17 cellular contexts compared by ENCODE assay signal in genomic region chr1:87030740-87031400, GRCh38.
DNase-seq lines count a peak whose midpoint lies in the region; ATAC-seq and TF ChIP-seq lines count a peak whose summit lies in the region.
"Had no signal": no experiment of that assay in that cellular context is flagged by ENCODE, and none has a peak within 500 bp of the region (broad histone marks: within the 10 kb centered on the region; RNA-seq: fewer than 3 reads in every experiment).

No MANE protein-coding gene starts in this region.

- no peak overlapping the region for H2AFZ ChIP-seq in SU-DHL-6 (ENCODE audit: low read depth, low read length, severe bottlenecking)

- peak; percentile 87 for ATAC-seq in GM18861 (IDR thresholded peaks at IDR 0.05; ENCODE audit: unreplicated experiment)
- peak; percentile 86 for ATAC-seq in GM21447 (IDR thresholded peaks at IDR 0.05; ENCODE audit: unreplicated experiment)
- ATAC-seq in HG03039 (IDR thresholded peaks at IDR 0.05; ENCODE audit: unreplicated experiment) = peak; percentile 97
- ATAC-seq in aorta (ENCODE audit: low FRiP score) = no peak
- no peak for ATAC-seq in heart right ventricle
- ATAC-seq: foreskin keratinocyte had no signal

- 0 out of 2 replicates have a peak, but pooled peaks cover 3% of the 10 kb centered on the region for H3K36me3 ChIP-seq in SU-DHL-6 (ENCODE audit: low read length)
- H3K36me3 ChIP-seq in aorta (ENCODE audit: control insufficient read depth in 1 of 2, insufficient read depth in 2 of 2, low read length in 1 of 2) = no peaks in the 10 kb centered on the region
- no peaks in the 10 kb centered on the region for H3K36me3 ChIP-seq in heart right ventricle
- H3K36me3 ChIP-seq: BLaER1, neutrophil, WERI-Rb-1 had no signal

- H3K79me2 ChIP-seq in SU-DHL-6 (ENCODE audit: insufficient read depth, low read length) = peaks cover 99% of the 10 kb centered on the region

- H3K27ac ChIP-seq in SU-DHL-6 (ENCODE audit: low read depth, low read length) (peak overlapping the region; percentile 96), aorta (ENCODE audit: low read depth in 1 of 2, low read length in 2 of 2) (no peak overlapping the region), heart right ventricle (no peak overlapping the region)
- H3K27ac ChIP-seq: BLaER1, foreskin keratinocyte, neutrophil, WERI-Rb-1 had no signal

- no peaks in the 10 kb centered on the region for H3K36me3 Mint-ChIP-seq in immature natural killer cell

- intact Hi-C loops in aorta (cut with DNase I) = no loop called here
- intact Hi-C loops in heart right ventricle (cut with DNase I) = no loop called here
- intact Hi-C loops in head of caudate nucleus (cut with DNase I) = no loop called here

- no peak overlapping the region for H3K4me3 Mint-ChIP-seq in immature natural killer cell
- H3K4me3 Mint-ChIP-seq: stimulated activated naive CD8-positive, alpha-beta T cell treated with anti-CD3 and anti-CD28 coated beads, Interleukin-15, Interleukin-2, amounts not matched to agents 100 ng/mL and 50 ng/mL, for 24 hours had no signal

- peak overlapping the region; percentile 91 for H3K4me2 ChIP-seq in SU-DHL-6 (ENCODE audit: low read depth, low read length, poor library complexity, severe bottlenecking)
- H3K4me2 ChIP-seq: BLaER1 had no signal

- no peak overlapping the region for H3K27ac Mint-ChIP-seq in immature natural killer cell
- H3K27ac Mint-ChIP-seq: stimulated activated naive CD8-positive, alpha-beta T cell treated with anti-CD3 and anti-CD28 coated beads, Interleukin-15, Interleukin-2, amounts not matched to agents 100 ng/mL and 50 ng/mL, for 24 hours had no signal

- H3K27me3 Mint-ChIP-seq in immature natural killer cell (ENCODE audit: low read depth in 3 of 3) = no peaks in the 10 kb centered on the region
- H3K27me3 Mint-ChIP-seq: stimulated activated naive CD8-positive, alpha-beta T cell treated with anti-CD3 and anti-CD28 coated beads, Interleukin-15, Interleukin-2, amounts not matched to agents 100 ng/mL and 50 ng/mL, for 24 hours had no signal

- peak overlapping the region; percentile 56 for H3K9ac ChIP-seq in SU-DHL-6 (ENCODE audit: low read length)
- H3K9ac ChIP-seq: BLaER1 had no signal

- peaks cover 89% of the 10 kb centered on the region for H3F3A ChIP-seq in SU-DHL-6 (ENCODE audit: insufficient read depth)

- no peaks in the 10 kb centered on the region for H3K27me3 ChIP-seq in SU-DHL-6 (ENCODE audit: low read length)
- H3K27me3 ChIP-seq in aorta (ENCODE audit: control insufficient read depth in 1 of 2, insufficient read depth in 2 of 2, low read length in 1 of 2) = no peaks in the 10 kb centered on the region
- no peaks in the 10 kb centered on the region for H3K27me3 ChIP-seq in heart right ventricle
- H3K27me3 ChIP-seq: BLaER1, foreskin keratinocyte, neutrophil had no signal

- no peaks in the 10 kb centered on the region for H3K4me1 ChIP-seq in aorta (ENCODE audit: control insufficient read depth in 1 of 2, insufficient read depth in 2 of 2, low read length in 2 of 2)
- peaks cover 0 to 16% (median 7%) of the 10 kb centered on the region in 9 donors for H3K4me1 ChIP-seq in heart right ventricle
- H3K4me1 ChIP-seq: BLaER1, foreskin keratinocyte had no signal

- H3K9me3 ChIP-seq in SU-DHL-6 (ENCODE audit: insufficient read depth, low read length) = no peaks in the 10 kb centered on the region
- no peaks in the 10 kb centered on the region for H3K9me3 ChIP-seq in aorta (ENCODE audit: control insufficient read depth, low read length)
- peaks cover 0 to 6% (median 0%) of the 10 kb centered on the region in 11 donors for H3K9me3 ChIP-seq in heart right ventricle
- H3K9me3 ChIP-seq: BLaER1, neutrophil had no signal

- no peaks in the 10 kb centered on the region for H3K9me3 Mint-ChIP-seq in immature natural killer cell
- H3K9me3 Mint-ChIP-seq: stimulated activated naive CD8-positive, alpha-beta T cell treated with anti-CD3 and anti-CD28 coated beads, Interleukin-15, Interleukin-2, amounts not matched to agents 100 ng/mL and 50 ng/mL, for 24 hours had no signal

- no peak for DNase-seq in aorta
- DNase-seq in heart right ventricle = no peak
- no peak for DNase-seq in immature natural killer cell
- DNase-seq in head of caudate nucleus = no peak
- DNase-seq: activated naive CD4-positive, alpha-beta T cell treated with Interleukin-2 at 50 U/mL for 16 hours; dermis blood vessel endothelial cell; foreskin keratinocyte; GDM1; kidney glomerular epithelial cell; WERI-Rb-1 had no signal

- TF ChIP-seq CTCF in SU-DHL-6 (IDR thresholded peaks at IDR 0.05; ENCODE audit: insufficient read depth, low read length, poor library complexity, severe bottlenecking) = no peak
- no peak for TF ChIP-seq CTCF in heart right ventricle (IDR thresholded peaks at IDR 0.05)

- WGBS in aorta, 2 donors = 87 to 92% methylated on average over 7 of the region's 7 CpGs
- WGBS in heart right ventricle, 2 donors = 91 to 92% methylated on average over 7 of the region's 7 CpGs

- H3K4me1 Mint-ChIP-seq in immature natural killer cell = no peaks in the 10 kb centered on the region

- no peaks in the 10 kb centered on the region for H3K9me2 ChIP-seq in SU-DHL-6 (replicated peaks; ENCODE audit: insufficient read depth, low read length)

- H3K4me3 ChIP-seq in SU-DHL-6 (ENCODE audit: insufficient read depth, low read length, poor library complexity, severe bottlenecking) = peak overlapping the region; percentile 41
- H3K4me3 ChIP-seq in aorta (ENCODE audit: low read length in 2 of 2) = no peak overlapping the region
- H3K4me3 ChIP-seq in heart right ventricle = no peak overlapping the region
- H3K4me3 ChIP-seq: BLaER1 had no signal

- H4K20me1 ChIP-seq in SU-DHL-6 (ENCODE audit: low read depth, low read length) = no peaks in the 10 kb centered on the region
- H4K20me1 ChIP-seq: BLaER1 had no signal

Comparison
In these comparisons a context has a peak if more than half of its experiments do, and no peak if none do; other contexts are left out.
1. ATAC-seq: peak in GM18861 (single experiment), GM21447 (single experiment) and HG03039 (single experiment); none in aorta (single experiment) and heart right ventricle (0 of 8).